ENCODE assay signal across 9 cellular contexts in the genomic region with DNA sequence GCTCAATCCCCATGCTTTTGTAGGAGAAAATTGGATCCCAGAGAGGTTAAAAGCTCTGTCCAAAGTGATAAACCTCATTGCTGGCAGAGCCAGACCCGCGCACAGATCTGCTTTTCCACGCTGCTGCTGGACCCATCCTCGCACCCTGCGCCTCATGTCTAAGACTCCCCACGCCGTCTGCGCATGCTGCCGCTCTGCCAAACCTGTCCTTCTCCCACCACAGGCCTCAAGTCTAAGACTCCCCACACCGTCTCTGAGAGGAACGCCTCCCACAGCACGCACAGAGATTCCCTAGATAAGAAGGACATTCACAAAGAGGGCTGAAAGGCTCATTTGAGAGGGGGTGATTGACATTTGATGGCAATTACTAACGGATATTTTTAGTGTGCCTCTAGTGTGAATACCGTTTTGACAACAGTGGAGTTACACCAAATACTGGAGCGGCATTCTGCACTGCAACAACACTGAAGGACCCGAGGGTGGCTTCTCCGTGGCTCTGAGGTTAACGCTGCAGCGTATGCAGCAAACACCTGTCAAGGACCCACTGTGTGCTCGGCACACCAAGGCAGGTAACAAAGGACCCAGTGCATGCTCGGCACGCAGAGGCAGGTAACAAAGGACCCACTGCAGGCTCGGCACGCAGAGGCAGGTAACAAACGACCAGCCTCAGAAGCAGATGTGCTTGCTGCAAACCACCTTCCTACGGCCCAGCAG.
DNase-seq lines count a peak whose midpoint lies in the region; ATAC-seq and TF ChIP-seq lines count a peak whose summit lies in the region.
"Had no signal": no experiment of that assay in that cellular context is flagged by ENCODE, and none has a peak within 500 bp of the region (broad histone marks: within the 10 kb centered on the region; RNA-seq: fewer than 3 reads in every experiment).

No MANE protein-coding gene starts in this region.

- H3K27me3 ChIP-seq in naive thymus-derived CD4-positive, alpha-beta T cell (ENCODE audit: control insufficient read depth in 2 of 2, insufficient read depth in 2 of 2, low read length in 2 of 2) = no peaks in the 10 kb centered on the region

- peaks cover 0 to 6% (median 4%) of the 10 kb centered on the region in 5 donors for H3K36me3 Mint-ChIP-seq in naive thymus-derived CD4-positive, alpha-beta T cell

- peaks cover 0 to 2% (median 0%) of the 10 kb centered on the region in 11 donors for H3K9me3 Mint-ChIP-seq in naive thymus-derived CD4-positive, alpha-beta T cell

- peak overlapping the region; percentile 66 for H3K27ac ChIP-seq in cingulate gyrus (ENCODE audit: low read depth, low read length)
- H3K27ac ChIP-seq in naive thymus-derived CD4-positive, alpha-beta T cell (ENCODE audit: low read depth, low read length) = no peak overlapping the region

- peak overlapping the region in 8 of 9 donors; percentile 63 to 95 (median 82) for H3K27ac Mint-ChIP-seq in naive thymus-derived CD4-positive, alpha-beta T cell

- ATAC-seq in HG03175 (IDR thresholded peaks at IDR 0.05; ENCODE audit: unreplicated experiment) = peak; percentile 14
- ATAC-seq in naive thymus-derived CD4-positive, alpha-beta T cell = no peak
- ATAC-seq in GM19324 (IDR thresholded peaks at IDR 0.05; ENCODE audit: low FRiP score, unreplicated experiment) = no peak

- peaks cover 11 to 15% of the 10 kb centered on the region in 2 donors for H3K4me1 ChIP-seq in naive thymus-derived CD4-positive, alpha-beta T cell (ENCODE audit: control insufficient read depth in 2 of 2, insufficient read depth in 2 of 2, low read length in 2 of 2)

- POLR2A ChIA-PET in AG04449 (lab: Yijun Ruan, JAX) = no interaction called here
- POLR2A ChIA-PET in naive thymus-derived CD4-positive, alpha-beta T cell (lab: Charles Lee) = interaction anchor here (0.8 to 1.5 kb wide), 3 partner anchors 97 to 284 kb away, joined by 3 read pairs; no protein-coding TSS in a partner anchor

- intact Hi-C loops in naive thymus-derived CD4-positive, alpha-beta T cell (cut with micrococcal nuclease) = loop anchor here (2.0 kb wide), 3 partner anchors 59 to 89 kb away; no protein-coding TSS in a partner anchor

- peaks cover 0 to 6% (median 0%) of the 10 kb centered on the region in 5 donors for H3K27me3 Mint-ChIP-seq in naive thymus-derived CD4-positive, alpha-beta T cell

- DNase-seq in AG04449 (ENCODE audit: low read depth, low spot score) = no peak
- DNase-seq in naive thymus-derived CD4-positive, alpha-beta T cell = no peak
- no peak for DNase-seq in activated effector memory CD4-positive, alpha-beta T cell treated with anti-CD3 and anti-CD28 coated beads, Interleukin-2, amount 50 U/mL, for 16 hours
- DNase-seq in DMS114 treated with DMSO at 0.1 percent for 48 hours (lab: John Stamatoyannopoulos, UW; ENCODE audit: unreplicated experiment) = no peak
- no peak for DNase-seq in HT-29 (ENCODE audit: low spot score)
- DNase-seq: NCI-H2029 treated with DMSO at 0.1 percent for 48 hours had no signal

- peak overlapping the region; percentile 87 to 98 (median 92) for H3K4me3 Mint-ChIP-seq in naive thymus-derived CD4-positive, alpha-beta T cell

- no peaks in the 10 kb centered on the region for H3K9me3 ChIP-seq in naive thymus-derived CD4-positive, alpha-beta T cell (ENCODE audit: control insufficient read depth in 2 of 3, low read length in 3 of 3)

- H3K36me3 ChIP-seq in naive thymus-derived CD4-positive, alpha-beta T cell (ENCODE audit: control insufficient read depth in 2 of 3, insufficient read depth in 3 of 3, low read length in 3 of 3) = no peaks in the 10 kb centered on the region

- TF ChIP-seq CTCF in AG04449 (IDR thresholded peaks at IDR 0.05; ENCODE audit: insufficient read depth, low read length, missing control alignments) = no peak

- H3K4me1 Mint-ChIP-seq in naive thymus-derived CD4-positive, alpha-beta T cell = peaks cover 12 to 30% (median 24%) of the 10 kb centered on the region in 7 donors

- CTCF ChIA-PET in AG04449 (lab: Yijun Ruan, JAX) = no interaction called here
- CTCF ChIA-PET in naive thymus-derived CD4-positive, alpha-beta T cell (lab: Charles Lee) = interaction anchor here (1.4 kb wide), 1 partner anchor 44 kb away, joined by 4 read pairs; no protein-coding TSS in a partner anchor

- H3K4me3 ChIP-seq in AG04449 (ENCODE audit: low read depth, low read length) = peak overlapping the region; percentile 48
- peak overlapping the region; percentile 54 for H3K4me3 ChIP-seq in naive thymus-derived CD4-positive, alpha-beta T cell (ENCODE audit: low read length)
